Comparison of ENCODE assay signal across 8 cellular contexts in the genomic region with DNA sequence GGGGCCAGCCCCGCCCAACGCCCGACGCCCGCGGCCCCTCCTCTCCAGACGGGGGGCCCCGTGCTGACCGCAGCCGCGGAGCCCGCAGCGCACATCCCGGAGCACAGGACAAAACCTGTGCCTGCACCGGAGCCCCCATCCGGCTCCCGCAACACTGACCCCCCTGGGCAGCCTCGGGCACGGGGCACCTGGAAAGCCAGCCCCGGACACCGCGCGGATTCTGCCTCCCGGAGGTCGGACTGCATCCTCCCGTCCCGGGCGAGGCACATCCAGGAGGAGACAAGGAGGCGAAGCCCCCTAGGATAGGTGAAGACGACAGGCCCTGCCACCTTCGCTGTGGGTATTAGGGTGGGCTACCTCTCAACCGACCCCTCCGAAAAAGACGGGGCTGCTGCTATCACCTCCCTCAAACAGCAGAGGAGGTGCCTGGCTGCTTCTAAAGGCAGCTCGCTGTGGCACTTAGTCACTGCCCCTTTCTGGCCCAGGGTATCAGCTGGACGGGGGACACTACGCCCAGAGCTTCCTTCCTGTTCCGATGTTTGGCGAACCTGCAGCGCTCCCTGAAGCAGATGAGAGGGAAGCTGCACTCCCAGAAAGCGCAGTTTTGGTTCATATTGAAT. TPM values are rescaled to one million over a fixed set of nuclear protein-coding genes. Genes with fewer than 3 reads are reported as not detected.
DNase-seq lines count a peak whose midpoint lies in the region; ATAC-seq, FAIRE-seq and TF ChIP-seq lines count a peak whose summit lies in the region.

No MANE protein-coding gene starts in this region.

- ATAC-seq in left ventricle myocardium superior, result peak; percentile 17

- in situ Hi-C loops in G401 (cut with HindIII; ENCODE audit: low sequenced_read_pairs), result no loop called here

- DNase-seq in G401 (ENCODE audit: low spot score) (peak; percentile 50), H54 (ENCODE audit: insufficient read length, low spot score) (peak; percentile 60), NCI-H146 treated with DMSO at 0.1 percent for 48 hours (lab: John Stamatoyannopoulos, UW; ENCODE audit: unreplicated experiment) (peak; percentile 76), left ventricle myocardium superior (peak; percentile 55), retina (peak; percentile 81), NK-92 (lab: John Stamatoyannopoulos, UW; ENCODE audit: unreplicated experiment) (no peak), HPDE6-E6E7 (ENCODE audit: extremely low spot score) (no peak)
- peak; percentile 30 for DNase-seq in activated naive CD4-positive, alpha-beta T cell treated with Interleukin-2 at 50 U/mL for 16 hours

- FAIRE-seq in H54 (lab: Jason Lieb, UNC), result no peak

- no peak for TF ChIP-seq POLR2A in H54 (IDR thresholded peaks at IDR 0.05; ENCODE audit: low read depth, low read length)

- intact Hi-C loops in left ventricle myocardium superior (cut with micrococcal nuclease), result no loop called here

RNA-seq across cellular contexts. Expression of a gene that starts 10.6 kb away (rescaled TPM):
- 60.7 and 80.3 TPM in 2 replicates for total RNA-seq in G401 (2014; rRNA removed; shearing (Covaris generic))
- 2.1 TPM for total RNA-seq in left ventricle myocardium superior

Comparison
In these comparisons a context has a peak if more than half of its experiments do, and no peak if none do; other contexts are left out.
1. DNase-seq: peak in G401 (single experiment), H54 (single experiment), NCI-H146 treated with DMSO at 0.1 percent for 48 hours (single experiment), activated naive CD4-positive, alpha-beta T cell treated with Interleukin-2 at 50 U/mL for 16 hours (single experiment), left ventricle myocardium superior (single experiment) and retina (single experiment); none in NK-92 (single experiment) and HPDE6-E6E7 (single experiment).
2. RNA of a gene that starts 10.6 kb away (total RNA-seq): 60.7 to 80.3 TPM in G401; 2.1 TPM in left ventricle myocardium superior (single experiment); every median in the first group is over 10 times any median in the second.